Comparison of ENCODE assay signal across 8 cellular contexts in the genomic region with DNA sequence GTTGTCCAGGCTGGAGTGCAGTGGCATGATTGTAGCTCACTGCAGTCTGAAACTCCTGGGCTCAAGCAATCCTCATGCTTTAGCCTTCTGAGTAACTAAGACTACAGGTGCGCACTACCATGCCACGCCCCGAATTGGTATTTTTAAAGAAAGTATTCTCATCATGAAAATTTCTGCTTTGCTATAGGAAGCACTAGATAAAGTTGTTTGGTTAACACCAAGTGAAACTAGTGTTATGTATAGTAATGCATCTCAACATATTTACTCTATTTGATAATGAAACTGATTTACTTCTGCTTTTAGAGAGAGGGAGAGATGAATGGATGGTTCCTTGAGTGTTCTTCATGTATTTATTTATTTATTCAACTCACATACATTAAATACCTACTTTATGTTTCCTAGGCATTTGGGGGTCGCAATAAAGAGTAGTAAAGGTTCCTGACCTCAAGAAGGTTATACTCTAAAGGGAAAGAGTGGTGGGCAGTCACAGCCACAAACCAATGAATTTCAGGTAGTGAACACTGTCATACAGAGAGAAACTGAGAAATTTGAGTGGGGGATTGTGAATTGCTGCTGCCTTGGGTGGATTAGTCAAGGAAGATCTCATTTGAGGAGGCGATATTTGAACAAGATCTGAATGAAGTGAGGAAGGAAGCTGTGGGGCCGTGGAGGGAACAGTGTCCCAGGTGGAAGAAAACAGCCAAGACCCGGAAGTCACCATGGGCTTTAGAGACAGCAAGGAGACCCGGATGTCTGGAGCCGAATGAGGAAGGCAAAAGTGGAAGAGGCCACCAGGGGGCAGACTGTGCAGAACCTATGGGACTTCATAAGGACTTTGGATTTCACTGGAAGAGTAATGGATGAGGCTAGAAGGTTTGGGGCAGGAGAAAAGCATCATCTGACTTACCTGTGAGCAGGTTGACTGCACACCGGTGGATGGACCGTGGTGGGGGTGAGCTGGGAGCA.
DNase-seq lines count a peak whose midpoint lies in the region; ATAC-seq and TF ChIP-seq lines count a peak whose summit lies in the region.

No MANE protein-coding gene starts in this region.

- intact Hi-C loops in mucosa of descending colon (cut with DNase I, micrococcal nuclease): loop anchor here in 1 of 2 donors (10.0 kb wide), 1 partner anchor 387 kb away; no protein-coding TSS in a partner anchor

- no peaks in the 10 kb centered on the region for H3K9me3 ChIP-seq in mucosa of descending colon

- no peaks in the 10 kb centered on the region for H3K36me3 ChIP-seq in mucosa of descending colon (ENCODE audit: low read depth)

- peak; percentile 76 for ATAC-seq in GM21526 (IDR thresholded peaks at IDR 0.05; ENCODE audit: low FRiP score, unreplicated experiment)
- peak; percentile 79 for ATAC-seq in mucosa of descending colon

- peak; percentile 39 for TF ChIP-seq CTCF in mucosa of descending colon (IDR thresholded peaks at IDR 0.05)

- H3K4me1 ChIP-seq in mucosa of descending colon (ENCODE audit: low read depth): peaks cover 3% of the 10 kb centered on the region

- DNase-seq in NCI-H524 (lab: John Stamatoyannopoulos, UW) (peak; percentile 46 to 61), NCI-H524 treated with DMSO at 0.1 percent for 48 hours (lab: John Stamatoyannopoulos, UW) (no peak), HuH-7.5 (ENCODE audit: low spot score) (peak; percentile 28), T-helper 9 cell (peak; percentile 21), dermis blood vessel endothelial cell (peak; percentile 59), mucosa of descending colon (peak; percentile 46 to 83 (median 65)), DMS153 treated with DMSO at 0.1 percent for 48 hours (lab: John Stamatoyannopoulos, UW; ENCODE audit: unreplicated experiment) (no peak)

- H3K4me3 ChIP-seq in mucosa of descending colon: no peak overlapping the region

Comparison
In these comparisons a context has a peak if more than half of its experiments do, and no peak if none do; other contexts are left out.
1. DNase-seq: peak in NCI-H524 (2 of 2), HuH-7.5 (single experiment), T-helper 9 cell (single experiment), dermis blood vessel endothelial cell (single experiment) and mucosa of descending colon (3 of 3); none in NCI-H524 treated with DMSO at 0.1 percent for 48 hours (single experiment) and DMS153 treated with DMSO at 0.1 percent for 48 hours (single experiment).